Comparison of ENCODE assay signal across 14 cellular contexts in the genomic region with DNA sequence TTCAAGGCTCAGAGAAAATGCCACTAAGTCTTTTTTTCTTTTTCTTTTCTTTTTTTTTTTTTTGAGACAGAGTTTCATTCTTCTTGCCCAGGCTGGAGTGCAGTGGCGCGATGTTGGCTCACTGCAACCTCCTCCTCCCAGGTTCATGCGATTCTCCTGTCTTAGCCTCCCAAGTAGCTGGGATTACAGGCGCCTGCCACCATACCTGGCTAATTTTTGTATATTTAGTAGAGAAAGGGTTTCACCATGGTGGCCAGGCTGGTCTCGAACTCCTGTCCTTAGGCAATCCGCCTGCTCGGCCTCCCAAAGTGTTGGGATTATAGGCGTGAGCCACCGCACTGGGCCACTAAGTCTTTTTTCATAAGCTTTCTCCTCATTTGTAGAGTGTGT. TPM values are rescaled to one million over a fixed set of nuclear protein-coding genes. Genes with fewer than 3 reads are reported as not detected.
DNase-seq lines count a peak whose midpoint lies in the region; ATAC-seq, FAIRE-seq and TF ChIP-seq lines count a peak whose summit lies in the region.
"Not testable (repeated sequence)": the region's sequence is repeated elsewhere in the genome, so short reads cannot be mapped to it uniquely, and the experiment has no call there.
"Had no signal": no experiment of that assay in that cellular context is flagged by ENCODE, and none has a peak within 500 bp of the region (broad histone marks: within the 10 kb centered on the region; RNA-seq: fewer than 3 reads in every experiment).

No MANE protein-coding gene starts in this region.

- POLR2A ChIA-PET in K562 (lab: Yijun Ruan, JAX) (interaction anchor here (1.0 to 2.2 kb wide), 4 partner anchors 9 to 27 kb away, joined by 3 to 8 read pairs (median 5); no protein-coding TSS in a partner anchor), HepG2 (lab: Yijun Ruan, JAX) (interaction anchor here (0.6 to 3.3 kb wide), 13 partner anchors 9 to 101 kb away, joined by 3 to 48 read pairs (median 6); partner anchors contain the start of genes LSM10, MRPS15 and OSCP1)

- H3K9me3 Mint-ChIP-seq in dendritic cell treated with granulocyte-macrophage colony-stimulating factor and Interleukin-4, amounts not matched to agents 40 ng/mL and 50 ng/mL, for 4 days: not testable (repeated sequence)

- not testable (repeated sequence) for ATAC-seq in K562, HepG2

- not testable (repeated sequence) for H3K9ac ChIP-seq in BLaER1 treated with 17β-estradiol and CSF1 and Interleukin-3, amounts not matched to agents 10 nM and 100 nM; Karpas-422 (ENCODE audit: low read length); K562 (ENCODE audit: insufficient read depth in 1 of 2, low read depth in 2 of 2, low read length in 2 of 2); HepG2 (ENCODE audit: insufficient read depth, low read depth, low read length)

- WGBS in K562 (ENCODE audit: insufficient coverage, low coverage, missing lambda C conversion rate): 88% methylated on average over 8 of the region's 9 CpGs
- WGBS in HepG2 (ENCODE audit: low lambda C conversion rate): 66% methylated on average over 9 of the region's 9 CpGs
- WGBS in sigmoid colon, 2 donors: 90 to 95% methylated on average over 9 of the region's 9 CpGs
- 92 to 95% methylated on average over 4 to 9 of the region's 9 CpGs for WGBS in transverse colon (ENCODE audit: low coverage in 1 of 2), 2 donors

- TF ChIP-seq RAD21 in K562 (CRISPR knock-in tag; conservative IDR thresholded peaks at IDR 0.05 in 1 of 2, IDR thresholded peaks at IDR 0.05 in 1 of 2); HepG2 (CRISPR knock-in tag; IDR thresholded peaks at IDR 0.05): not testable (repeated sequence)

- not testable (repeated sequence) for H3K27me3 ChIP-seq in BLaER1 treated with 17β-estradiol and CSF1 and Interleukin-3, amounts not matched to agents 10 nM and 100 nM; Karpas-422 (ENCODE audit: low read length); K562 (ENCODE audit: control insufficient read depth in 2 of 2, insufficient read depth in 2 of 2, low read length in 2 of 2); HepG2 (ENCODE audit: control insufficient read depth in 1 of 2, insufficient read depth in 2 of 2, low read length in 2 of 2); sigmoid colon; transverse colon

- not testable (repeated sequence) for H3K9me1 ChIP-seq in K562 (ENCODE audit: control insufficient read depth, insufficient read depth, low read length)

- H3K27ac Mint-ChIP-seq in dendritic cell treated with granulocyte-macrophage colony-stimulating factor and Interleukin-4, amounts not matched to agents 40 ng/mL and 50 ng/mL, for 4 days: peak overlapping the region; percentile 91

- H3K36me3 Mint-ChIP-seq in dendritic cell treated with granulocyte-macrophage colony-stimulating factor and Interleukin-4, amounts not matched to agents 40 ng/mL and 50 ng/mL, for 4 days (ENCODE audit: low read depth): not testable (repeated sequence)

- not testable (repeated sequence) for FAIRE-seq in K562 (lab: Jason Lieb, UNC); HepG2 (lab: Jason Lieb, UNC)

- H2AFZ ChIP-seq in Karpas-422 (ENCODE audit: low read length); K562 (ENCODE audit: low read depth, low read length); HepG2 (ENCODE audit: low read length): not testable (repeated sequence)

- in situ Hi-C loops in K562 (cut with MboI); HepG2 (cut with HindIII; ENCODE audit: extremely low pct_ligation_motif_present, low pct_unique_long_range_greater_than_20kb); transverse colon (cut with MboI; ENCODE audit: low pct_ligation_motif_present in 1 of 4, low pct_unique_long_range_greater_than_20kb in 1 of 4, low sequenced_read_pairs in 3 of 4): not testable (repeated sequence)

- not testable (repeated sequence) for H3K9me3 ChIP-seq in BLaER1 treated with 17β-estradiol and CSF1 and Interleukin-3, amounts not matched to agents 10 nM and 100 nM (replicated peaks in 1 of 11); Karpas-422 (ENCODE audit: low read length); K562 (replicated peaks; ENCODE audit: control insufficient read depth, insufficient read depth, low read depth, low read length); HepG2 (ENCODE audit: low read length); sigmoid colon; transverse colon

- not testable (repeated sequence) for BruUV-seq in K562 (replicated peaks; lab: Mats Ljungman, UMichigan); HepG2 (replicated peaks; lab: Mats Ljungman, UMichigan)

- not testable (repeated sequence) for H3K9me2 ChIP-seq in Karpas-422 (replicated peaks; ENCODE audit: insufficient read depth, low read length)

- not testable (repeated sequence) for H3K4me3 ChIP-seq in BLaER1 treated with 17β-estradiol and CSF1 and Interleukin-3, amounts not matched to agents 10 nM and 100 nM; Karpas-422 (ENCODE audit: low read length); K562; HepG2 (replicated peaks in 1 of 3; ENCODE audit: insufficient read depth in 1 of 3, low read depth in 2 of 3, low read length in 3 of 3); sigmoid colon; transverse colon

- not testable (repeated sequence) for H4K20me1 ChIP-seq in BLaER1 treated with 17β-estradiol and CSF1 and Interleukin-3, amounts not matched to agents 10 nM and 100 nM; Karpas-422 (ENCODE audit: insufficient read depth, low read depth, low read length); K562 (replicated peaks; ENCODE audit: control insufficient read depth, insufficient read depth, low read length); HepG2 (ENCODE audit: insufficient read depth, low read length)

- intact Hi-C loops in K562 (cut with micrococcal nuclease); dendritic cell treated with granulocyte-macrophage colony-stimulating factor and Interleukin-4, amounts not matched to agents 40 ng/mL and 50 ng/mL, for 4 days (cut with micrococcal nuclease); sigmoid colon (cut with DNase I); transverse colon (cut with DNase I; ENCODE audit: low total_unique reads): not testable (repeated sequence)
- intact Hi-C loops in HepG2 (cut with micrococcal nuclease; ENCODE audit: unreplicated experiment): loop anchor here (2.0 kb wide), 1 partner anchor 23 kb away; the partner anchor contains the start of gene MRPS15

- H3K79me2 ChIP-seq in Karpas-422 (ENCODE audit: low read length); K562 (ENCODE audit: control insufficient read depth, insufficient read depth, low read length); HepG2 (ENCODE audit: insufficient read depth, low read length): not testable (repeated sequence)

- DNase-seq in Karpas-422; K562 (ENCODE audit: extremely low read depth in 1 of 4, low spot score in 3 of 4); HepG2 (ENCODE audit: low spot score); transverse colon: not testable (repeated sequence)
- DNase-seq in mesenteric fat pad (ENCODE audit: low spot score) (peak; percentile 43), sigmoid colon (peak; percentile 9)

- peaks cover 23 to 56% (median 43%) of the 10 kb centered on the region in 10 experiments for H3K4me1 ChIP-seq in BLaER1 treated with 17β-estradiol and CSF1 and Interleukin-3, amounts not matched to agents 10 nM and 100 nM
- H3K4me1 ChIP-seq in Karpas-422 (ENCODE audit: low read length): peaks cover 34% of the 10 kb centered on the region
- H3K4me1 ChIP-seq in K562 (replicated peaks in 1 of 2; ENCODE audit: control insufficient read depth in 2 of 2, insufficient read depth in 2 of 2, low read length in 2 of 2): peaks cover 28 to 31% of the 10 kb centered on the region in 2 experiments
- peaks cover 77% of the 10 kb centered on the region for H3K4me1 ChIP-seq in HepG2 (ENCODE audit: insufficient read depth, low read length)
- not testable (repeated sequence) for H3K4me1 ChIP-seq in sigmoid colon, transverse colon

- TF ChIP-seq EP300 in K562 (IDR thresholded peaks at IDR 0.05; ENCODE audit: low read length); HepG2 (IDR thresholded peaks at IDR 0.05; ENCODE audit: low read depth in 2 of 2, low read length in 2 of 2); HepG2 (CRISPR knock-in tag; IDR thresholded peaks at IDR 0.05; ENCODE audit: borderline replicate concordance); sigmoid colon (IDR thresholded peaks at IDR 0.05); transverse colon (IDR thresholded peaks at IDR 0.05; ENCODE audit: low read depth): not testable (repeated sequence)

- H3K4me3 Mint-ChIP-seq in dendritic cell treated with granulocyte-macrophage colony-stimulating factor and Interleukin-4, amounts not matched to agents 40 ng/mL and 50 ng/mL, for 4 days: peak overlapping the region; percentile 64

- peak overlapping the region in 1 of 11 experiments; percentile 38; a peak in 1 of 22 replicates for H3K27ac ChIP-seq in BLaER1 treated with 17β-estradiol and CSF1 and Interleukin-3, amounts not matched to agents 10 nM and 100 nM
- H3K27ac ChIP-seq in Karpas-422 (ENCODE audit: low read length); K562 (ENCODE audit: extremely low read depth, low read depth, low read length): not testable (repeated sequence)
- H3K27ac ChIP-seq in HepG2 (ENCODE audit: extremely low read length, insufficient read depth, low read length) (peak overlapping the region; percentile 88), sigmoid colon (peak overlapping the region in 1 of 4 donors; percentile 37), transverse colon (peak overlapping the region in 3 of 4 donors; percentile 28 to 44 (median 41))

- CTCF ChIA-PET in K562 (lab: Yijun Ruan, JAX; ENCODE audit: low intra/inter-chr PET ratio): interaction anchor here (0.7 kb wide), 2 partner anchors 708 to 1195 kb away, joined by 4 to 7 read pairs; no protein-coding TSS in a partner anchor
- CTCF ChIA-PET in HepG2 (lab: Yijun Ruan, JAX; ENCODE audit: low intra/inter-chr PET ratio, low total read pairs): not testable (repeated sequence)

- not testable (repeated sequence) for TF ChIP-seq POLR2A in K562 (conservative IDR thresholded peaks at IDR 0.05); HepG2 (IDR thresholded peaks at IDR 0.05; ENCODE audit: insufficient read depth in 1 of 2, low read depth in 2 of 2, low read length in 2 of 2); sigmoid colon (IDR thresholded peaks at IDR 0.05); transverse colon (IDR thresholded peaks at IDR 0.05)

- TF ChIP-seq CTCF in K562 (IDR thresholded peaks at IDR 0.05 in 2 of 3, conservative IDR thresholded peaks at IDR 0.05 in 1 of 3; ENCODE audit: insufficient read depth in 2 of 3, low read depth in 1 of 3, low read length in 3 of 3); HepG2 (CRISPR knock-in tag; IDR thresholded peaks at IDR 0.05); sigmoid colon (IDR thresholded peaks at IDR 0.05); transverse colon (IDR thresholded peaks at IDR 0.05): not testable (repeated sequence)

- H3K4me2 ChIP-seq in BLaER1 treated with 17β-estradiol and CSF1 and Interleukin-3, amounts not matched to agents 10 nM and 100 nM: peak overlapping the region in 8 of 11 experiments; percentile 50 to 74 (median 68); a peak in 13 of 22 replicates
- H3K4me2 ChIP-seq in Karpas-422 (ENCODE audit: low read depth, low read length, poor library complexity, severe bottlenecking) (peak overlapping the region; percentile 40), HepG2 (ENCODE audit: low read depth, low read length) (peak overlapping the region; percentile 44)
- H3K4me2 ChIP-seq in K562 (ENCODE audit: insufficient read depth, low read length): not testable (repeated sequence)

- H3K36me3 ChIP-seq in BLaER1 treated with 17β-estradiol and CSF1 and Interleukin-3, amounts not matched to agents 10 nM and 100 nM; Karpas-422 (ENCODE audit: insufficient read depth, low read length); K562 (ENCODE audit: control insufficient read depth, insufficient read depth, low read length); HepG2 (replicated peaks in 1 of 2; ENCODE audit: control insufficient read depth in 1 of 2, insufficient read depth in 2 of 2, low read length in 2 of 2); sigmoid colon; transverse colon: not testable (repeated sequence)

- H3K4me1 Mint-ChIP-seq in dendritic cell treated with granulocyte-macrophage colony-stimulating factor and Interleukin-4, amounts not matched to agents 40 ng/mL and 50 ng/mL, for 4 days (ENCODE audit: low read depth): peaks cover 75% of the 10 kb centered on the region

- H3K27me3 Mint-ChIP-seq in dendritic cell treated with granulocyte-macrophage colony-stimulating factor and Interleukin-4, amounts not matched to agents 40 ng/mL and 50 ng/mL, for 4 days: not testable (repeated sequence)

RNA-seq across cellular contexts. Expression of gene CSF3R, which starts 4.6 kb away (rescaled TPM):
- total RNA-seq in Karpas-422 (2014; rRNA removed; shearing (Covaris generic); ENCODE audit: low replicate concordance): not detected in 2 replicates
- total RNA-seq in K562 (2011; cell fraction: chromatin; rRNA removed; ENCODE audit: low replicate concordance): 2.6 and 2.7 TPM in 2 replicates
- 1.5 and 2.0 TPM in 2 replicates for total RNA-seq in K562 (2011; cell fraction: nucleolus; rRNA removed)
- total RNA-seq in K562 (2011; cell fraction: nucleoplasm; rRNA removed): 0.95 and 1.7 TPM in 2 replicates
- total RNA-seq in K562 (2014; rRNA removed): 0.32 and 0.78 TPM in 2 replicates
- 0.03 and 0.22 TPM in 2 replicates for total RNA-seq in K562 (2014; rRNA removed; fragmentation: Illumina TruSeq; extraction: Trizol)
- total RNA-seq in K562 (2015; rRNA removed; fragmentation: Illumina TruSeq; extraction: Trizol): 0.54 and 0.79 TPM in 2 replicates
- 0.25 and 0.71 TPM in 2 replicates for total RNA-seq in K562 (2021)
- 0.21 and 0.57 TPM in 2 replicates for polyA plus RNA-seq in K562 (2011; rRNA removed)
- polyA plus RNA-seq in K562 (2011; cell fraction: cytosol; rRNA removed): 0.18 and 0.35 TPM in 2 replicates
- 1.3 and 1.6 TPM in 2 replicates for polyA plus RNA-seq in K562 (2011; cell fraction: nucleus; rRNA removed)
- polyA plus RNA-seq in K562 (2012): 0.92 and 13.0 TPM in 2 replicates
- polyA plus RNA-seq in K562 (2014; fragmentation: Illumina TruSeq; extraction: Trizol): 0.40 and 0.48 TPM in 2 replicates
- under 1 TPM in 1 of 2 experiments, not detected in 1; 0.21 TPM for polyA plus RNA-seq in K562 (2014; fragmentation: Nextera tagmentation; extraction: Ambion mirVana)
- polyA plus RNA-seq in K562 (2014; rRNA removed): 0.50 and 0.86 TPM in 2 replicates
- 0.25 and 0.36 TPM in 2 replicates for polyA minus RNA-seq in K562 (2011; rRNA and poly(A)+ RNA removed)
- not detected in 2 replicates for polyA minus RNA-seq in K562 (2011; cell fraction: cytosol; rRNA and poly(A)+ RNA removed)
- 0.78 and 1.3 TPM in 2 replicates for polyA minus RNA-seq in K562 (2011; cell fraction: nucleus; rRNA and poly(A)+ RNA removed)
- total RNA-seq in HepG2 (2016; rRNA removed; fragmentation: Illumina TruSeq; extraction: Trizol): 3.5 and 11.9 TPM in 2 replicates
- 2.8 and 3.1 TPM in 2 replicates for total RNA-seq in HepG2 (2016; cell fraction: cytosol; rRNA removed; fragmentation: Illumina TruSeq; extraction: Trizol; ENCODE audit: low read depth)
- 3.2 and 11.8 TPM in 2 replicates for total RNA-seq in HepG2 (2016; cell fraction: insoluble cytoplasmic fraction; rRNA removed; fragmentation: Illumina TruSeq; extraction: Trizol)
- 5.6 and 6.3 TPM in 2 replicates for total RNA-seq in HepG2 (2016; cell fraction: membrane; rRNA removed; fragmentation: Illumina TruSeq; extraction: Trizol)
- total RNA-seq in HepG2 (2016; cell fraction: nucleus; rRNA removed; fragmentation: Illumina TruSeq; extraction: Trizol): 17.4 and 18.5 TPM in 2 replicates
- polyA plus RNA-seq in HepG2 (2011; rRNA removed): 28.8 and 45.4 TPM in 2 replicates
- 14.7 and 16.4 TPM in 2 replicates for polyA plus RNA-seq in HepG2 (2011; cell fraction: cytosol; rRNA removed)
- polyA plus RNA-seq in HepG2 (2011; cell fraction: nucleus; rRNA removed): 91.0 and 108 TPM in 2 replicates
- 30.0 and 40.7 TPM in 2 replicates for polyA plus RNA-seq in HepG2 (2012)
- polyA plus RNA-seq in HepG2 (2016; cell fraction: cytosol; fragmentation: Illumina TruSeq; extraction: Trizol; ENCODE audit: low read depth): 2.0 and 2.5 TPM in 2 replicates
- 5.0 and 5.6 TPM in 2 replicates for polyA plus RNA-seq in HepG2 (2016; cell fraction: insoluble cytoplasmic fraction; fragmentation: Illumina TruSeq; extraction: Trizol; ENCODE audit: low read depth)
- 5.1 and 5.2 TPM in 2 replicates for polyA plus RNA-seq in HepG2 (2016; cell fraction: membrane; fragmentation: Illumina TruSeq; extraction: Trizol; ENCODE audit: low read depth)
- 40.8 and 46.3 TPM in 2 replicates for polyA plus RNA-seq in HepG2 (2016; cell fraction: nucleus; fragmentation: Illumina TruSeq; extraction: Trizol; ENCODE audit: insufficient read depth, low read depth)
- polyA minus RNA-seq in HepG2 (2011; rRNA and poly(A)+ RNA removed; ENCODE audit: low replicate concordance): 1.5 and 20.2 TPM in 2 replicates
- polyA minus RNA-seq in HepG2 (2011; cell fraction: cytosol; rRNA and poly(A)+ RNA removed): 6.9 and 10.3 TPM in 2 replicates
- polyA minus RNA-seq in HepG2 (2011; cell fraction: nucleus; rRNA and poly(A)+ RNA removed): 28.3 and 40.9 TPM in 2 replicates
- total RNA-seq in mesenteric fat pad: 82.0 TPM
- 1 to 10 TPM; 7.5 to 9.1 (median 8.6) TPM for total RNA-seq in sigmoid colon
- 1 to 10 TPM; 3.9 to 4.2 (median 3.9) TPM for polyA plus RNA-seq in sigmoid colon
- 10 to 100 TPM in 1 of 4 donors, 1 to 10 TPM in 3; 3.8 to 17.1 (median 5.2) TPM for total RNA-seq in transverse colon
- total RNA-seq: A172, Calu3, HFFc6, SK-MEL-5 had no signal
- polyA plus RNA-seq: AG04450; CD8-positive, alpha-beta memory T cell had no signal

RNA-seq across cellular contexts. Expression of gene MRPS15, which starts 23.1 kb away (rescaled TPM):
- total RNA-seq in Karpas-422 (2014; rRNA removed; shearing (Covaris generic); ENCODE audit: low replicate concordance): 86.7 and 108 TPM in 2 replicates
- 49.1 and 50.5 TPM in 2 replicates for total RNA-seq in K562 (2011; cell fraction: chromatin; rRNA removed; ENCODE audit: low replicate concordance)
- 46.1 and 55.5 TPM in 2 replicates for total RNA-seq in K562 (2011; cell fraction: nucleolus; rRNA removed)
- 59.8 and 81.0 TPM in 2 replicates for total RNA-seq in K562 (2011; cell fraction: nucleoplasm; rRNA removed)
- total RNA-seq in K562 (2014; rRNA removed) (209 and 251 TPM in 2 replicates), K562 (2014; rRNA removed; fragmentation: Illumina TruSeq; extraction: Trizol) (156 and 166 TPM in 2 replicates), K562 (2015; rRNA removed; fragmentation: Illumina TruSeq; extraction: Trizol) (148 and 156 TPM in 2 replicates), K562 (2021) (144 and 164 TPM in 2 replicates), HepG2 (2016; rRNA removed; fragmentation: Illumina TruSeq; extraction: Trizol) (113 and 137 TPM in 2 replicates), mesenteric fat pad (83.4 TPM), sigmoid colon (100 to 1,000 TPM in 1 of 4 donors, 10 to 100 TPM in 3; 70.3 to 115 (median 79.0) TPM), transverse colon (10 to 100 TPM; 19.5 to 59.5 (median 42.4) TPM)
- polyA plus RNA-seq in K562 (2011; rRNA removed) (119 and 149 TPM in 2 replicates), K562 (2014; fragmentation: Illumina TruSeq; extraction: Trizol) (223 and 237 TPM in 2 replicates), K562 (2014; fragmentation: Nextera tagmentation; extraction: Ambion mirVana) (100 to 1,000 TPM in 1 of 2 experiments, 10 to 100 TPM in 1; 62.9 to 107 TPM), K562 (2014; rRNA removed) (250 and 286 TPM in 2 replicates), HepG2 (2011; rRNA removed) (53.3 and 59.0 TPM in 2 replicates), sigmoid colon (100 to 1,000 TPM in 2 of 3 donors, 10 to 100 TPM in 1; 81.1 to 103 (median 103) TPM)
- polyA plus RNA-seq in K562 (2011; cell fraction: cytosol; rRNA removed): 89.3 and 95.0 TPM in 2 replicates
- polyA plus RNA-seq in K562 (2011; cell fraction: nucleus; rRNA removed): 47.9 and 56.5 TPM in 2 replicates
- polyA plus RNA-seq in K562 (2012): 112 and 119 TPM in 2 replicates
- polyA minus RNA-seq in K562 (2011; rRNA and poly(A)+ RNA removed): 79.2 and 97.3 TPM in 2 replicates
- polyA minus RNA-seq in K562 (2011; cell fraction: cytosol; rRNA and poly(A)+ RNA removed): 31.1 and 33.4 TPM in 2 replicates
- 15.9 and 31.7 TPM in 2 replicates for polyA minus RNA-seq in K562 (2011; cell fraction: nucleus; rRNA and poly(A)+ RNA removed)
- total RNA-seq in HepG2 (2016; cell fraction: cytosol; rRNA removed; fragmentation: Illumina TruSeq; extraction: Trizol; ENCODE audit: low read depth): 206 and 254 TPM in 2 replicates
- 122 and 135 TPM in 2 replicates for total RNA-seq in HepG2 (2016; cell fraction: insoluble cytoplasmic fraction; rRNA removed; fragmentation: Illumina TruSeq; extraction: Trizol)
- 170 and 207 TPM in 2 replicates for total RNA-seq in HepG2 (2016; cell fraction: membrane; rRNA removed; fragmentation: Illumina TruSeq; extraction: Trizol)
- total RNA-seq in HepG2 (2016; cell fraction: nucleus; rRNA removed; fragmentation: Illumina TruSeq; extraction: Trizol): 55.2 and 55.8 TPM in 2 replicates
- 63.3 and 64.9 TPM in 2 replicates for polyA plus RNA-seq in HepG2 (2011; cell fraction: cytosol; rRNA removed)
- 32.6 and 45.2 TPM in 2 replicates for polyA plus RNA-seq in HepG2 (2011; cell fraction: nucleus; rRNA removed)
- 46.7 and 60.7 TPM in 2 replicates for polyA plus RNA-seq in HepG2 (2012)
- 258 and 349 TPM in 2 replicates for polyA plus RNA-seq in HepG2 (2016; cell fraction: cytosol; fragmentation: Illumina TruSeq; extraction: Trizol; ENCODE audit: low read depth)
- 167 TPM in 2 replicates for polyA plus RNA-seq in HepG2 (2016; cell fraction: insoluble cytoplasmic fraction; fragmentation: Illumina TruSeq; extraction: Trizol; ENCODE audit: low read depth)
- 198 and 246 TPM in 2 replicates for polyA plus RNA-seq in HepG2 (2016; cell fraction: membrane; fragmentation: Illumina TruSeq; extraction: Trizol; ENCODE audit: low read depth)
- polyA plus RNA-seq in HepG2 (2016; cell fraction: nucleus; fragmentation: Illumina TruSeq; extraction: Trizol; ENCODE audit: insufficient read depth, low read depth): 109 and 110 TPM in 2 replicates
- 12.8 and 22.8 TPM in 2 replicates for polyA minus RNA-seq in HepG2 (2011; rRNA and poly(A)+ RNA removed; ENCODE audit: low replicate concordance)
- 16.6 and 17.9 TPM in 2 replicates for polyA minus RNA-seq in HepG2 (2011; cell fraction: cytosol; rRNA and poly(A)+ RNA removed)
- polyA minus RNA-seq in HepG2 (2011; cell fraction: nucleus; rRNA and poly(A)+ RNA removed): 21.8 and 27.1 TPM in 2 replicates

RNA-seq across cellular contexts. Expression of gene OSCP1, which starts 37.1 kb away (rescaled TPM):
- total RNA-seq in Karpas-422 (2014; rRNA removed; shearing (Covaris generic); ENCODE audit: low replicate concordance): 11.8 and 15.0 TPM in 2 replicates
- total RNA-seq in K562 (2011; cell fraction: chromatin; rRNA removed; ENCODE audit: low replicate concordance): 0.74 TPM in 1 of 2 replicates, not detected in the other
- total RNA-seq in K562 (2011; cell fraction: nucleolus; rRNA removed): not detected in 2 replicates
- not detected in 2 replicates for total RNA-seq in K562 (2011; cell fraction: nucleoplasm; rRNA removed)
- total RNA-seq in K562 (2014; rRNA removed): 0.36 TPM in 1 of 2 replicates, not detected in the other
- total RNA-seq in K562 (2014; rRNA removed; fragmentation: Illumina TruSeq; extraction: Trizol): not detected in 2 replicates
- total RNA-seq in K562 (2015; rRNA removed; fragmentation: Illumina TruSeq; extraction: Trizol): 0.40 TPM in 1 of 2 replicates, not detected in the other
- not detected in 2 replicates for total RNA-seq in K562 (2021)
- polyA plus RNA-seq in K562 (2011; rRNA removed): 0.12 and 0.15 TPM in 2 replicates
- polyA plus RNA-seq in K562 (2011; cell fraction: cytosol; rRNA removed): 0.35 TPM in 1 of 2 replicates, not detected in the other
- polyA plus RNA-seq in K562 (2011; cell fraction: nucleus; rRNA removed): 0.46 TPM in 1 of 2 replicates, not detected in the other
- polyA plus RNA-seq in K562 (2012): 0.42 and 0.50 TPM in 2 replicates
- 0.22 and 0.30 TPM in 2 replicates for polyA plus RNA-seq in K562 (2014; fragmentation: Illumina TruSeq; extraction: Trizol)
- polyA plus RNA-seq in K562 (2014; fragmentation: Nextera tagmentation; extraction: Ambion mirVana): not detected
- polyA plus RNA-seq in K562 (2014; rRNA removed): not detected in 2 replicates
- not detected in 2 replicates for polyA minus RNA-seq in K562 (2011; rRNA and poly(A)+ RNA removed)
- not detected in 2 replicates for polyA minus RNA-seq in K562 (2011; cell fraction: cytosol; rRNA and poly(A)+ RNA removed)
- polyA minus RNA-seq in K562 (2011; cell fraction: nucleus; rRNA and poly(A)+ RNA removed): 0.33 TPM in 1 of 2 replicates, not detected in the other
- 0.60 and 0.86 TPM in 2 replicates for total RNA-seq in HepG2 (2016; rRNA removed; fragmentation: Illumina TruSeq; extraction: Trizol)
- total RNA-seq in HepG2 (2016; cell fraction: cytosol; rRNA removed; fragmentation: Illumina TruSeq; extraction: Trizol; ENCODE audit: low read depth): 0.71 and 1.1 TPM in 2 replicates
- 1.0 and 1.6 TPM in 2 replicates for total RNA-seq in HepG2 (2016; cell fraction: insoluble cytoplasmic fraction; rRNA removed; fragmentation: Illumina TruSeq; extraction: Trizol)
- 0.72 and 1.4 TPM in 2 replicates for total RNA-seq in HepG2 (2016; cell fraction: membrane; rRNA removed; fragmentation: Illumina TruSeq; extraction: Trizol)
- 0.34 and 1.4 TPM in 2 replicates for total RNA-seq in HepG2 (2016; cell fraction: nucleus; rRNA removed; fragmentation: Illumina TruSeq; extraction: Trizol)
- polyA plus RNA-seq in HepG2 (2011; rRNA removed): 0.84 and 0.85 TPM in 2 replicates
- polyA plus RNA-seq in HepG2 (2011; cell fraction: cytosol; rRNA removed): 0.46 and 0.48 TPM in 2 replicates
- polyA plus RNA-seq in HepG2 (2011; cell fraction: nucleus; rRNA removed): 0.23 and 0.93 TPM in 2 replicates
- polyA plus RNA-seq in HepG2 (2012): 1.3 TPM in 2 replicates
- 0.35 and 0.55 TPM in 2 replicates for polyA plus RNA-seq in HepG2 (2016; cell fraction: cytosol; fragmentation: Illumina TruSeq; extraction: Trizol; ENCODE audit: low read depth)
- 0.72 and 0.93 TPM in 2 replicates for polyA plus RNA-seq in HepG2 (2016; cell fraction: insoluble cytoplasmic fraction; fragmentation: Illumina TruSeq; extraction: Trizol; ENCODE audit: low read depth)
- polyA plus RNA-seq in HepG2 (2016; cell fraction: membrane; fragmentation: Illumina TruSeq; extraction: Trizol; ENCODE audit: low read depth): 0.69 and 1.2 TPM in 2 replicates
- polyA plus RNA-seq in HepG2 (2016; cell fraction: nucleus; fragmentation: Illumina TruSeq; extraction: Trizol; ENCODE audit: insufficient read depth, low read depth): 1.1 and 1.4 TPM in 2 replicates
- 0.56 and 3.7 TPM in 2 replicates for polyA minus RNA-seq in HepG2 (2011; rRNA and poly(A)+ RNA removed; ENCODE audit: low replicate concordance)
- 0.62 TPM in 1 of 2 replicates, not detected in the other for polyA minus RNA-seq in HepG2 (2011; cell fraction: cytosol; rRNA and poly(A)+ RNA removed)
- 1.4 and 2.0 TPM in 2 replicates for polyA minus RNA-seq in HepG2 (2011; cell fraction: nucleus; rRNA and poly(A)+ RNA removed)
- 7.0 TPM for total RNA-seq in mesenteric fat pad
- 10 to 100 TPM; 10.2 to 15.3 (median 10.7) TPM for total RNA-seq in sigmoid colon
- 1 to 10 TPM in 2 of 3 donors, not detected in 1; 1.8 to 3.7 TPM for polyA plus RNA-seq in sigmoid colon
- 1 to 10 TPM in 3 of 4 donors, not detected in 1; 1.2 to 4.8 (median 3.7) TPM for total RNA-seq in transverse colon
- polyA plus RNA-seq: CD8-positive, alpha-beta memory T cell had no signal
